In genomic region chr4:184313710-184314659, GRCh38 we compare ENCODE assay signal across 8 cellular contexts.
DNase-seq lines count a peak whose midpoint lies in the region; ATAC-seq and TF ChIP-seq lines count a peak whose summit lies in the region.

No MANE protein-coding gene starts in this region.

- no peaks in the 10 kb centered on the region for H3K36me3 Mint-ChIP-seq in CD8-positive, alpha-beta T cell
- H3K36me3 Mint-ChIP-seq in activated CD8-positive, alpha-beta T cell treated with anti-CD3 and anti-CD28 coated beads, Interleukin-2, amount 10 ng/mL, durations not matched to agents 7 days and 5 days (ENCODE audit: low read depth) = peaks cover 11% of the 10 kb centered on the region
- H3K36me3 Mint-ChIP-seq in chondrocyte (ENCODE audit: low read depth) = no peaks in the 10 kb centered on the region

- H3K9me3 Mint-ChIP-seq in CD8-positive, alpha-beta T cell = no peaks in the 10 kb centered on the region
- no peaks in the 10 kb centered on the region for H3K9me3 Mint-ChIP-seq in activated CD8-positive, alpha-beta T cell treated with anti-CD3 and anti-CD28 coated beads, Interleukin-2, amount 10 ng/mL, durations not matched to agents 7 days and 5 days (ENCODE audit: insufficient read depth)
- H3K9me3 Mint-ChIP-seq in chondrocyte (ENCODE audit: low read depth) = no peaks in the 10 kb centered on the region

- peak; percentile 52 for ATAC-seq in CD8-positive, alpha-beta T cell
- ATAC-seq in HG03064 (IDR thresholded peaks at IDR 0.05; ENCODE audit: low read depth, unreplicated experiment) = peak; percentile 57
- ATAC-seq in activated CD8-positive, alpha-beta T cell treated with anti-CD3 and anti-CD28 coated beads, Interleukin-2, amount 10 ng/mL, durations not matched to agents 7 days and 5 days = peak; percentile 62

- no peak overlapping the region for H3K4me3 ChIP-seq in CD8-positive, alpha-beta T cell (ENCODE audit: low read depth, low read length)

- H3K4me3 Mint-ChIP-seq in CD8-positive, alpha-beta T cell = no peak overlapping the region
- H3K4me3 Mint-ChIP-seq in activated CD8-positive, alpha-beta T cell treated with anti-CD3 and anti-CD28 coated beads, Interleukin-2, amount 10 ng/mL, durations not matched to agents 7 days and 5 days = peak overlapping the region; percentile 45
- H3K4me3 Mint-ChIP-seq in chondrocyte (ENCODE audit: unreplicated experiment) = no peak overlapping the region

- H3K4me1 Mint-ChIP-seq in CD8-positive, alpha-beta T cell (ENCODE audit: low read depth) = peaks cover 33% of the 10 kb centered on the region
- H3K4me1 Mint-ChIP-seq in activated CD8-positive, alpha-beta T cell treated with anti-CD3 and anti-CD28 coated beads, Interleukin-2, amount 10 ng/mL, durations not matched to agents 7 days and 5 days (ENCODE audit: low read depth) = peaks cover 85% of the 10 kb centered on the region
- H3K4me1 Mint-ChIP-seq in chondrocyte (ENCODE audit: low read depth) = no peaks in the 10 kb centered on the region

- H3K4me1 ChIP-seq in CD8-positive, alpha-beta T cell (ENCODE audit: insufficient read depth, low read length) = peaks cover 24% of the 10 kb centered on the region

- H3K27ac ChIP-seq in CD8-positive, alpha-beta T cell (ENCODE audit: low read depth, low read length) = no peak overlapping the region

- H3K36me3 ChIP-seq in CD8-positive, alpha-beta T cell (ENCODE audit: insufficient read depth, low read length) = no peaks in the 10 kb centered on the region

- intact Hi-C loops in CD8-positive, alpha-beta T cell (cut with DNase I, micrococcal nuclease) = no loop called here

- no peak for TF ChIP-seq CTCF in CD8-positive, alpha-beta T cell (IDR thresholded peaks at IDR 0.05)
- TF ChIP-seq CTCF in chondrocyte (IDR thresholded peaks at IDR 0.05) = no peak

- no peak overlapping the region for H3K27ac Mint-ChIP-seq in CD8-positive, alpha-beta T cell
- H3K27ac Mint-ChIP-seq in activated CD8-positive, alpha-beta T cell treated with anti-CD3 and anti-CD28 coated beads, Interleukin-2, amount 10 ng/mL, durations not matched to agents 7 days and 5 days = peak overlapping the region; percentile 88
- H3K27ac Mint-ChIP-seq in chondrocyte (ENCODE audit: unreplicated experiment) = no peak overlapping the region

- H3K27me3 Mint-ChIP-seq in CD8-positive, alpha-beta T cell (ENCODE audit: low read depth) = no peaks in the 10 kb centered on the region
- H3K27me3 Mint-ChIP-seq in activated CD8-positive, alpha-beta T cell treated with anti-CD3 and anti-CD28 coated beads, Interleukin-2, amount 10 ng/mL, durations not matched to agents 7 days and 5 days (ENCODE audit: low read depth) = no peaks in the 10 kb centered on the region
- H3K27me3 Mint-ChIP-seq in chondrocyte (ENCODE audit: low read depth) = no peaks in the 10 kb centered on the region

- DNase-seq in CD8-positive, alpha-beta T cell = no peak
- peak; percentile 54 for DNase-seq in activated CD8-positive, alpha-beta T cell treated with anti-CD3 and anti-CD28 coated beads, Interleukin-2, amount 10 ng/mL, durations not matched to agents 7 days and 5 days
- DNase-seq in mesenteric fat pad (ENCODE audit: low spot score) (no peak), NCI-H345 treated with DMSO at 0.1 percent for 48 hours (lab: John Stamatoyannopoulos, UW; ENCODE audit: unreplicated experiment) (no peak), chondrocyte (ENCODE audit: low spot score) (no peak)
- DNase-seq in activated CD4-positive, alpha-beta T cell treated with anti-CD3 and anti-CD28 coated beads for 48 hours = no peak

- POLR2A ChIA-PET in CD8-positive, alpha-beta T cell (lab: Charles Lee) = no interaction called here
- POLR2A ChIA-PET in activated CD8-positive, alpha-beta T cell treated with anti-CD3 and anti-CD28 coated beads, Interleukin-2, amount 10 ng/mL, durations not matched to agents 7 days and 5 days (lab: Charles Lee) = interaction anchor here (0.8 to 1.7 kb wide), 3 partner anchors 12 to 161 kb away, joined by 3 to 7 read pairs (median 3); partner anchors contain the start of gene IRF2

- peak; percentile 87 for TF ChIP-seq POLR2A in GM19193 (IDR thresholded peaks at IDR 0.05; ENCODE audit: extremely low read depth, insufficient read depth, insufficient read length)

- CTCF ChIA-PET in CD8-positive, alpha-beta T cell (lab: Charles Lee) = interaction anchor here (1.4 kb wide), 1 partner anchor 50 kb away, joined by 4 read pairs; no protein-coding TSS in a partner anchor
- CTCF ChIA-PET in activated CD8-positive, alpha-beta T cell treated with anti-CD3 and anti-CD28 coated beads, Interleukin-2, amount 10 ng/mL, durations not matched to agents 7 days and 5 days (lab: Charles Lee) = interaction anchor here (0.6 to 1.7 kb wide), 7 partner anchors 8 to 51 kb away, joined by 3 to 6 read pairs (median 3); no protein-coding TSS in a partner anchor

- H3K27me3 ChIP-seq in CD8-positive, alpha-beta T cell (ENCODE audit: insufficient read depth, low read length) = no peaks in the 10 kb centered on the region

- no peaks in the 10 kb centered on the region for H3K9me3 ChIP-seq in CD8-positive, alpha-beta T cell (ENCODE audit: low read length)
